In the genomic region with DNA sequence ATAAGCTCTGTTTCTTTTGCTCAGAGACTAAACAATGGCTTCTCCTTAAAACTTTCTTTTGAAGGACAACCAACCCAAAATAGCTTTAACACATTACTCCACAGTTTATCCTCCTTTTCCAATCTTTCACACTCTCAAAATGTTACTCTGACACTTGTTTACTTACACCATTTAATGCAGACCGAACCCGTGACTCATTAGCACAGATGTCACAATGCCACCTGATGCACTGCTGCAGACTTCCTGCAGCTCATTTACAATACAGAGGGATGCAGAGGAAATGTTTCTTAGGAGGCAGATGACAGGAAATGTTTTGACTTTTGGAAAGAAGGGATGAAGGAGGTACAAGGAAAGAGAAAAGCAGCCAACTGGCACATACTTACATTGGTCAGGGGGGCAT, we compare ENCODE assay signal across 18 cellular contexts. TPM values are rescaled to one million over a fixed set of nuclear protein-coding genes. Genes with fewer than 3 reads are reported as not detected.
DNase-seq lines count a peak whose midpoint lies in the region; ATAC-seq and TF ChIP-seq lines count a peak whose summit lies in the region.
"Had no signal": no experiment of that assay in that cellular context is flagged by ENCODE, and none has a peak within 500 bp of the region (broad histone marks: within the 10 kb centered on the region; RNA-seq: fewer than 3 reads in every experiment).

No MANE protein-coding gene starts in this region.

- in situ Hi-C loops in IMR-90 (cut with MboI; ENCODE audit: low sequenced_read_pairs) = loop anchor here (25.0 kb wide), 3 partner anchors 706 to 1456 kb away; no protein-coding TSS in a partner anchor

- H3K9me1 ChIP-seq in IMR-90 (ENCODE audit: insufficient read depth, low read length) = peaks cover 3% of the 10 kb centered on the region; the same call in 1 of the 2 replicates

- no peak for TF ChIP-seq POLR2A in IMR-90 (IDR thresholded peaks at IDR 0.05; ENCODE audit: low read depth, low read length)

- H3K23ac ChIP-seq in IMR-90 (ENCODE audit: low read depth, low read length) = no peak overlapping the region

- H3K27me3 ChIP-seq in IMR-90 (ENCODE audit: control insufficient read depth, insufficient read depth, low read length) (no peaks in the 10 kb centered on the region), BE2C (no peaks in the 10 kb centered on the region)
- H3K27me3 ChIP-seq: transverse colon had no signal

- no peak overlapping the region for H2AK5ac ChIP-seq in IMR-90 (ENCODE audit: low read depth, low read length)

- BruUV-seq in IMR-90 (replicated peaks; lab: Mats Ljungman, UMichigan) = no TSS peak

- peaks cover 0 to 3% of the 10 kb centered on the region in 2 experiments; a peak in 1 of 4 replicates for H3K79me1 ChIP-seq in IMR-90 (ENCODE audit: low read depth in 1 of 2, low read length in 2 of 2)

- H3K27me3 Mint-ChIP-seq in WTC11 (ENCODE audit: low read depth) = no peaks in the 10 kb centered on the region
- H3K27me3 Mint-ChIP-seq: activated B cell treated with CpG ODN at 0.5 μM for 24 hours; effector memory CD8-positive, alpha-beta T cell; memory B cell had no signal

- dilution Hi-C loops in IMR-90 (cut with HindIII; ENCODE audit: low sequenced_read_pairs, unreplicated experiment) = no loop called here

- peaks cover 60% of the 10 kb centered on the region for H3K36me3 Mint-ChIP-seq in WTC11

- no peaks in the 10 kb centered on the region for H3K9me3 ChIP-seq in IMR-90 (ENCODE audit: control insufficient read depth, insufficient read depth, low read length)
- H3K9me3 ChIP-seq in BE2C = no peaks in the 10 kb centered on the region
- H3K9me3 ChIP-seq: transverse colon had no signal

- WGBS in IMR-90 (ENCODE audit: extremely low coverage in 2 of 2, insufficient read length in 1 of 2), 2 experiments = no CpG with 5 or more reads among the region's 2 CpGs

- CTCF ChIA-PET in IMR-90 (lab: Yijun Ruan, JAX) = no interaction called here
- CTCF ChIA-PET in WTC11 (lab: Charles Lee) = no interaction called here

- peak overlapping the region; percentile 71 for H3K27ac Mint-ChIP-seq in WTC11
- H3K27ac Mint-ChIP-seq: activated B cell treated with CpG ODN at 0.5 μM for 24 hours; effector memory CD8-positive, alpha-beta T cell; memory B cell had no signal

- no peak overlapping the region for H2BK15ac ChIP-seq in IMR-90 (ENCODE audit: low read depth, low read length)

- H2BK120ac ChIP-seq in IMR-90 (ENCODE audit: low read depth, low read length) = no peak overlapping the region

- no peak overlapping the region for H2BK5ac ChIP-seq in IMR-90 (ENCODE audit: low read depth, low read length, poor library complexity, severe bottlenecking)

- no peak overlapping the region for H3K18ac ChIP-seq in IMR-90 (ENCODE audit: low read depth, low read length)

- no peak overlapping the region for H3K27ac ChIP-seq in IMR-90 (ENCODE audit: insufficient read depth, low read length)
- H3K27ac ChIP-seq: transverse colon had no signal

- H3K4me1 ChIP-seq in IMR-90 (ENCODE audit: control insufficient read depth, insufficient read depth, low read length) = peaks cover 3% of the 10 kb centered on the region
- H3K4me1 ChIP-seq in BE2C = no peaks in the 10 kb centered on the region
- H3K4me1 ChIP-seq: transverse colon had no signal

- DNase-seq in IMR-90 (peak; percentile 53), WTC11 (ENCODE audit: low spot score) (peak; percentile 14), foreskin melanocyte (peak; percentile 39), renal cortical epithelial cell (ENCODE audit: low read depth) (peak; percentile 7), BE2C (no peak), head of caudate nucleus (no peak)
- no peak for DNase-seq in activated CD4-positive, CD25-positive, alpha-beta regulatory T cell treated with anti-CD3 and anti-CD28 coated beads, Interleukin-2, amount 50 U/mL, for 72 hours
- DNase-seq: activated B cell treated with CpG ODN at 0.5 μM for 24 hours; activated CD8-positive, alpha-beta memory T cell treated with anti-CD3 and anti-CD28 coated beads for 24 hours; amniotic stem cell; DMS153; effector memory CD8-positive, alpha-beta T cell; Karpas-422; NCI-H226; SIG-M5; stimulated activated naive CD4-positive, alpha-beta T cell treated with Interleukin-2 at 50 U/mL for 16 hours; transverse colon had no signal

- TF ChIP-seq CTCF in IMR-90 (conservative IDR thresholded peaks at IDR 0.05; ENCODE audit: low read depth, low read length) (no peak), WTC11 (IDR thresholded peaks at IDR 0.05) (no peak), BE2C (IDR thresholded peaks at IDR 0.05; ENCODE audit: low read depth, low read length) (no peak)

- peaks cover 38% of the 10 kb centered on the region for H3K4me1 Mint-ChIP-seq in WTC11
- H3K4me1 Mint-ChIP-seq: activated B cell treated with CpG ODN at 0.5 μM for 24 hours, memory B cell had no signal

- H3K36me3 ChIP-seq in IMR-90 (ENCODE audit: control insufficient read depth, insufficient read depth, low read length) = peaks cover 36% of the 10 kb centered on the region
- peaks cover 76% of the 10 kb centered on the region for H3K36me3 ChIP-seq in BE2C

- no peaks in the 10 kb centered on the region; the same call in 1 of the 2 replicates for H4K20me1 ChIP-seq in IMR-90 (ENCODE audit: insufficient read depth, low read length)

- TF ChIP-seq RAD21 in IMR-90 (IDR thresholded peaks at IDR 0.05; ENCODE audit: low read length) = no peak

- H4K8ac ChIP-seq in IMR-90 (ENCODE audit: low read depth in 2 of 2, low read length in 2 of 2) = no peak overlapping the region

- no peak overlapping the region for H4K91ac ChIP-seq in IMR-90 (ENCODE audit: insufficient read depth, low read depth, low read length)

- no peak overlapping the region for H2AFZ ChIP-seq in IMR-90 (replicated peaks; ENCODE audit: low read length, poor library complexity)

- no peak overlapping the region for H2BK20ac ChIP-seq in IMR-90 (ENCODE audit: low read depth, low read length)

- no peak overlapping the region for H3K4ac ChIP-seq in IMR-90 (ENCODE audit: low read depth, low read length)

- H2AK9ac ChIP-seq in IMR-90 (replicated peaks; ENCODE audit: low read depth, low read length, poor library complexity) = no peak overlapping the region

- H3K56ac ChIP-seq in IMR-90 (ENCODE audit: extremely low read depth, insufficient read depth, low read length) = no peak overlapping the region

- H4K5ac ChIP-seq in IMR-90 (ENCODE audit: low read depth, low read length) = no peak overlapping the region

- no peak overlapping the region for H3K14ac ChIP-seq in IMR-90 (replicated peaks; ENCODE audit: low read depth, low read length)

- no peak overlapping the region for H3K9ac ChIP-seq in IMR-90 (ENCODE audit: low read depth, low read length)

- ATAC-seq in IMR-90 (ENCODE audit: low read depth) = peak; percentile 70
- peak; percentile 41; the same call in 1 of the 2 replicates for ATAC-seq in WTC11
- ATAC-seq: effector memory CD8-positive, alpha-beta T cell had no signal

- intact Hi-C loops in IMR-90 (cut with micrococcal nuclease) = no loop called here
- intact Hi-C loops in head of caudate nucleus (cut with DNase I) = no loop called here

- POLR2A ChIA-PET in IMR-90 (lab: Charles Lee; ENCODE audit: unreplicated experiment) (no interaction called here), WTC11 (lab: Charles Lee) (interaction anchor here (0.6 kb wide), 1 partner anchor 39 kb away, joined by 3 read pairs; the partner anchor contains the start of genes C5orf22 and DROSHA)

- no peak overlapping the region for H3K4me3 ChIP-seq in IMR-90 (ENCODE audit: insufficient read depth, low read depth, low read length)
- no peak overlapping the region for H3K4me3 ChIP-seq in BE2C (ENCODE audit: low read depth, low read length)
- H3K4me3 ChIP-seq: transverse colon had no signal

- H3K4me2 ChIP-seq in IMR-90 (ENCODE audit: low read depth, low read length) = no peak overlapping the region

- H3K4me3 Mint-ChIP-seq in WTC11 = no peak overlapping the region
- H3K4me3 Mint-ChIP-seq: activated B cell treated with CpG ODN at 0.5 μM for 24 hours; effector memory CD8-positive, alpha-beta T cell; memory B cell had no signal

- no peaks in the 10 kb centered on the region for H3K9me3 Mint-ChIP-seq in WTC11
- H3K9me3 Mint-ChIP-seq: activated B cell treated with CpG ODN at 0.5 μM for 24 hours; effector memory CD8-positive, alpha-beta T cell; memory B cell had no signal

TF ChIP-seq in IMR-90, 13 proteins besides CTCF, POLR2A, EP300 and RAD21 (continues in another document):
- peak; percentile 78 for TF ChIP-seq CEBPB (IDR thresholded peaks at IDR 0.05; ENCODE audit: low read depth, low read length)
- TF ChIP-seq CHD1 (IDR thresholded peaks at IDR 0.05; ENCODE audit: low read depth, low read length) = no peak

TF ChIP-seq in WTC11, 78 proteins besides CTCF, POLR2A, EP300 and RAD21:
- TF ChIP-seq FOXP4 (CRISPR knock-in tag; IDR thresholded peaks at IDR 0.05) (peak; percentile 25; the same call in 1 of the 2 replicates), ETV6 (CRISPR knock-in tag; IDR thresholded peaks at IDR 0.05) (no peak)
TF ChIP-seq in WTC11: peak in this region for 1.

RNA-seq across cellular contexts. Expression of gene DROSHA, which starts 39.1 kb away (rescaled TPM):
- 36.4 and 41.4 TPM in 2 replicates for total RNA-seq in IMR-90 (2012; rRNA removed)
- 36.5 and 39.6 TPM in 2 replicates for polyA plus RNA-seq in IMR-90 (2012; rRNA removed)
- 6.8 and 22.8 TPM in 2 replicates for polyA plus RNA-seq in IMR-90 (2012; cell fraction: cytosol; rRNA removed)
- 24.8 and 75.9 TPM in 2 replicates for polyA plus RNA-seq in IMR-90 (2012; cell fraction: nucleus; rRNA removed; ENCODE audit: low replicate concordance)
- total RNA-seq in WTC11 (2021) = 102 to 125 TPM (median 110 TPM) in 3 replicates
- total RNA-seq in renal cortical epithelial cell = 41.3 and 105 TPM in 2 replicates
- 71.0 TPM for polyA plus RNA-seq in BE2C (2012; ENCODE audit: insufficient read depth, insufficient read length, low read depth)

RNA-seq across cellular contexts. Expression of gene C5orf22, which starts 39.3 kb away (rescaled TPM):
- total RNA-seq in IMR-90 (2012; rRNA removed) = 19.9 and 23.3 TPM in 2 replicates
- polyA plus RNA-seq in IMR-90 (2012; rRNA removed) = 8.6 and 11.2 TPM in 2 replicates
- polyA plus RNA-seq in IMR-90 (2012; cell fraction: cytosol; rRNA removed) = 2.2 and 2.6 TPM in 2 replicates
- 2.3 and 7.9 TPM in 2 replicates for polyA plus RNA-seq in IMR-90 (2012; cell fraction: nucleus; rRNA removed; ENCODE audit: low replicate concordance)
- 30.8 to 40.6 TPM (median 36.6 TPM) in 3 replicates for total RNA-seq in WTC11 (2021)
- 16.5 and 33.9 TPM in 2 replicates for total RNA-seq in renal cortical epithelial cell
- polyA plus RNA-seq in BE2C (2012; ENCODE audit: insufficient read depth, insufficient read length, low read depth) = 21.4 TPM

Comparison
In these comparisons a context has a peak if more than half of its experiments do, and no peak if none do; other contexts are left out.
1. DNase-seq: peak in IMR-90 (single experiment), WTC11 (single experiment), foreskin melanocyte (single experiment) and renal cortical epithelial cell (single experiment); none in BE2C (single experiment), activated CD4-positive, CD25-positive, alpha-beta regulatory T cell treated with anti-CD3 and anti-CD28 coated beads, Interleukin-2, amount 50 U/mL, for 72 hours (single experiment) and head of caudate nucleus (0 of 42).